8 cellular contexts compared by ENCODE assay signal in the genomic region with DNA sequence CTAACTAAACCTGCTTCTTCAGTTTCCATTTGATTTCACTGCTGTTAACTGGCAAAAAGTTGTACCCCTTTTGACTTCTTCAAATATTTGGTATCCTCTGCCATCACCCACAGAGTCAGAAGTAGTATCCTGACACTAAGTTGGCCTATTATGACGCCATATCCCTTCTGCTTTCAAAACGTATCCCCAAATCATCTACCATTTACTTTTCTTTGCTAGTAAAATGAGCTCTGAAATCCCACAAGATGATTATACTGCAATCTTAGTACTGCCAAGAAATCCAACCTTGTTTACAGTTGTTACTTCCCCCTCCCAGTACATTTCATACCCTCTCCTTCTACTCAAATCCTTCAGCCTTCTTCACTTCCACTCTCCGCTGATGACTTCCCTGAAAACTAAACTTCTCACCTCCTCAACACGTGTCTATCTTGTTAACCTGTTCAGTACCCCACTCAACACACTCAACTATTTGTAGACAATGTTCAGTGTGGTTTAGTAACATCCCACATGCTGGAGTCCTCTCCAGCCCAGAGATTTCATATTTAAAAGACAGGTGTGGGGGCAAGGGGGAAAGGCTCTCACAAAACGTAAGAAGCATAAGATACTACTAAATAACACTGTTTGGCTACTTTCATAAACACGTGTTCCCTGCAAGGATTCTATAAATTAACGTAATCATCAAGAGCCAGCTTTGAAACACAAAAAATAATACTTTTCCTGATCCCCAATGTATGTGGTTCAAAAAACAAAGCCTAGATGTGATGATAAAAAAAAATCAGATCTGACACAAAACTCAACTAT. TPM values are rescaled to one million over a fixed set of nuclear protein-coding genes. Genes with fewer than 3 reads are reported as not detected.
DNase-seq lines count a peak whose midpoint lies in the region; ATAC-seq, FAIRE-seq and TF ChIP-seq lines count a peak whose summit lies in the region.

No MANE protein-coding gene starts in this region.

- H3K4me1 ChIP-seq in endothelial cell of umbilical vein (ENCODE audit: control insufficient read depth, extremely low read depth, insufficient read depth, low read length) = peaks cover 28% of the 10 kb centered on the region
- peaks cover 19 to 33% of the 10 kb centered on the region in 2 experiments for H3K4me1 ChIP-seq in neutrophil (ENCODE audit: control insufficient read depth in 1 of 2, insufficient read depth in 1 of 2, low read depth in 1 of 2, low read length in 1 of 2)

- intact Hi-C loops in endothelial cell of umbilical vein (cut with micrococcal nuclease) = loop anchor here (1.0 to 5.0 kb wide), 6 partner anchors 33 to 1947 kb away; a partner anchor contains a TSS

- no peaks in the 10 kb centered on the region for H4K20me1 ChIP-seq in endothelial cell of umbilical vein (replicated peaks; ENCODE audit: control insufficient read depth, extremely low read depth, insufficient read depth, low read length)

- no peak for DNase-seq in GM12892 (ENCODE audit: insufficient read length)
- DNase-seq in OCI-M1 (lab: John Stamatoyannopoulos, UW) = peak; percentile 63
- peak; percentile 46 for DNase-seq in endothelial cell of umbilical vein (ENCODE audit: low read depth, low spot score)
- DNase-seq in omental fat pad (ENCODE audit: low spot score) = no peak

- dilution Hi-C loops in endothelial cell of umbilical vein (cut with MboI; ENCODE audit: extremely low pct_ligation_motif_present, low sequenced_read_pairs) = no loop called here

- no peaks in the 10 kb centered on the region for H3K27me3 ChIP-seq in endothelial cell of umbilical vein (ENCODE audit: control insufficient read depth in 2 of 2, insufficient read depth in 2 of 2, low read length in 2 of 2)
- H3K27me3 ChIP-seq in neutrophil = peaks cover 24% of the 10 kb centered on the region

- H3K4me3 ChIP-seq in endothelial cell of umbilical vein (replicated peaks in 1 of 3; ENCODE audit: insufficient read depth in 1 of 3, low read depth in 1 of 3, low read length in 3 of 3) (peak overlapping the region; percentile 97), neutrophil (ENCODE audit: low read depth in 1 of 2, low read length in 1 of 2) (peak overlapping the region; percentile 68 to 72)

- peak overlapping the region; percentile 98 for H3K4me2 ChIP-seq in endothelial cell of umbilical vein (ENCODE audit: insufficient read depth, low read length)

- H3K9ac ChIP-seq in endothelial cell of umbilical vein (replicated peaks; ENCODE audit: extremely low read depth, insufficient read depth, low read length) = peak overlapping the region; percentile 94

- FAIRE-seq in GM12892 (lab: Jason Lieb, UNC) (peak; percentile 76), endothelial cell of umbilical vein (lab: Jason Lieb, UNC) (no peak)

- peaks cover 42% of the 10 kb centered on the region for H3K79me2 ChIP-seq in endothelial cell of umbilical vein (ENCODE audit: control insufficient read depth, insufficient read depth, low read length)

- BruUV-seq in endothelial cell of umbilical vein (replicated peaks; lab: Mats Ljungman, UMichigan) = no TSS peak

- no peak for TF ChIP-seq POLR2A in GM12892 (IDR thresholded peaks at IDR 0.05; ENCODE audit: low read depth, low read length)
- TF ChIP-seq POLR2A in endothelial cell of umbilical vein (IDR thresholded peaks at IDR 0.05; ENCODE audit: low read depth, low read length) = no peak

- ATAC-seq in omental fat pad (ENCODE audit: low FRiP score) (no peak), GM21576 (IDR thresholded peaks at IDR 0.05; ENCODE audit: unreplicated experiment) (no peak), HG03520 (IDR thresholded peaks at IDR 0.05; ENCODE audit: unreplicated experiment) (no peak), HG03342 (IDR thresholded peaks at IDR 0.05; ENCODE audit: unreplicated experiment) (no peak)

- H3K36me3 ChIP-seq in endothelial cell of umbilical vein (ENCODE audit: control insufficient read depth in 2 of 2, extremely low read depth in 1 of 2, insufficient read depth in 2 of 2, low read length in 2 of 2) (peaks cover 0 to 6% of the 10 kb centered on the region in 2 experiments), neutrophil (peaks cover 6% of the 10 kb centered on the region)

- no peak for TF ChIP-seq CTCF in endothelial cell of umbilical vein (IDR thresholded peaks at IDR 0.05; ENCODE audit: extremely low read depth in 1 of 2, insufficient read depth in 1 of 2, low read depth in 1 of 2, low read length in 2 of 2)
- no peak for TF ChIP-seq CTCF in neutrophil (IDR thresholded peaks at IDR 0.05)
- no peak for TF ChIP-seq CTCF in omental fat pad (IDR thresholded peaks at IDR 0.05)

- H3K9me1 ChIP-seq in endothelial cell of umbilical vein (replicated peaks; ENCODE audit: control insufficient read depth, extremely low read depth, insufficient read depth, low read length) = no peaks in the 10 kb centered on the region

- H3K9me3 ChIP-seq in endothelial cell of umbilical vein (replicated peaks; ENCODE audit: control insufficient read depth, insufficient read depth, low read length) = no peaks in the 10 kb centered on the region
- no peaks in the 10 kb centered on the region for H3K9me3 ChIP-seq in neutrophil

- POLR2A ChIA-PET in endothelial cell of umbilical vein (lab: Charles Lee) = no interaction called here

- CTCF ChIA-PET in endothelial cell of umbilical vein (lab: Charles Lee) = interaction anchor here (1.6 kb wide), 1 partner anchor 168 kb away, joined by 6 read pairs; no protein-coding TSS in a partner anchor

- peak overlapping the region; percentile 83 for H3K27ac ChIP-seq in endothelial cell of umbilical vein (ENCODE audit: insufficient read depth, low read depth, low read length)
- no peak overlapping the region for H3K27ac ChIP-seq in neutrophil

- H2AFZ ChIP-seq in endothelial cell of umbilical vein (ENCODE audit: low read depth, low read length) = peak overlapping the region; percentile 71

TF ChIP-seq in endothelial cell of umbilical vein, 7 proteins besides CTCF, POLR2A, EP300 and RAD21:
- TF ChIP-seq POLR2AphosphoS5 (IDR thresholded peaks at IDR 0.05; ENCODE audit: insufficient read depth, low read depth, low read length) (no peak), FOS (IDR thresholded peaks at IDR 0.05; ENCODE audit: borderline replicate concordance, insufficient read depth, low read length) (no peak), JUN (IDR thresholded peaks at IDR 0.05; ENCODE audit: borderline replicate concordance, insufficient read depth, insufficient read length, low read depth) (no peak), EZH2 (IDR thresholded peaks at IDR 0.05; ENCODE audit: borderline replicate concordance, low read depth, low read length, severe bottlenecking) (no peak), MYC (IDR thresholded peaks at IDR 0.05; ENCODE audit: low read depth, low read length) (no peak), GATA2 (IDR thresholded peaks at IDR 0.05; ENCODE audit: insufficient read depth, insufficient read length, low read depth, low read length) (no peak)
- TF ChIP-seq, protein P1, sequence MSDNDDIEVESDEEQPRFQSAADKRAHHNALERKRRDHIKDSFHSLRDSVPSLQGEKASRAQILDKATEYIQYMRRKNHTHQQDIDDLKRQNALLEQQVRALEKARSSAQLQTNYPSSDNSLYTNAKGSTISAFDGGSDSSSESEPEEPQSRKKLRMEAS (IDR thresholded peaks at IDR 0.05; ENCODE audit: insufficient read depth, insufficient read length) = no peak

RNA-seq across cellular contexts. Expression of a gene that starts 1.3 kb away (rescaled TPM):
- 11.4 TPM for polyA plus RNA-seq in GM12892 (2012; ENCODE audit: missing spikeins)
- total RNA-seq in endothelial cell of umbilical vein (17.1 and 19.6 TPM in 2 replicates), omental fat pad (10 to 100 TPM; 18.8 to 73.4 (median 30.4) TPM)
- polyA plus RNA-seq in endothelial cell of umbilical vein = 3.0 and 3.2 TPM in 2 replicates
- 4.7 and 4.8 TPM in 2 replicates for polyA plus RNA-seq in endothelial cell of umbilical vein (2011; cell fraction: cytosol; rRNA removed)
- polyA plus RNA-seq in endothelial cell of umbilical vein (2011; cell fraction: nucleus; rRNA removed) = 7.2 and 8.9 TPM in 2 replicates
- polyA plus RNA-seq in endothelial cell of umbilical vein (2012) = 8.8 and 11.8 TPM in 2 replicates
- 5.7 and 8.7 TPM in 2 replicates for polyA minus RNA-seq in endothelial cell of umbilical vein
- 6.2 TPM for polyA minus RNA-seq in endothelial cell of umbilical vein (2011; cell fraction: cytosol; rRNA and poly(A)+ RNA removed)
- 23.3 and 24.5 TPM in 2 replicates for polyA minus RNA-seq in endothelial cell of umbilical vein (2011; cell fraction: nucleus; rRNA and poly(A)+ RNA removed)

Comparison
In these comparisons a context has a peak if more than half of its experiments do, and no peak if none do; other contexts are left out.
1. DNase-seq: peak in OCI-M1 (single experiment) and endothelial cell of umbilical vein (single experiment); none in GM12892 (single experiment) and omental fat pad (single experiment).